ENCODE assay signal across 9 cellular contexts in the genomic region with DNA sequence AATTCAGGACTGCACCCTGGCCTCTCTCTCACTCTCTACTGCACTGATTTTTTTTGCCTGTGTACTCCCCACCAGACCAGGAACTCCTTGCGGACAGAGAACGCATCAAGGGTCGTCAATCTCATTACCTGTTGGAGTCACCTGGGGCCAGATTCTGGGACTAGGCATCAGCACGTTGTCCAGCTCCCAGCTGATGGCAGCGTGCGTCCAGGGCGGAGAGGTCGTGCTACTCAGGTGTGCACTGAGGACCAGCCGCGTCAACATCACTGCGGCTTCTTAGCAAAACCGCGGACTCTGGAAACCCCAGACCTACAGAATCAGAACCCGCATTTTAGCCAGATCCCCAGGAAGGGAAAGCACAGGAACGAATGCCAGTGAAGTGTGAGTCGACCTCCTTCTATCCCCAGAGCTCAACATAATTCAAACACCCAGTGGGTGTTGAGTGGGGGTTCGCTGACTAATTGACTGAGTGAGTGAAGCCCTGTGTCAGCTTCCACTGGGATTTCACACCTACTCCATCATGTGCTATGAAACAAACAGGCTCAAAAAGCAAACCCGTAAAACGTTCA. TPM values are rescaled to one million over a fixed set of nuclear protein-coding genes. Genes with fewer than 3 reads are reported as not detected.
A peak's percentile ranks its signal among the peaks of the same experiment; 100 is the strongest.
DNase-seq lines count a peak whose midpoint lies in the region; ATAC-seq and TF ChIP-seq lines count a peak whose summit lies in the region.
"Had no signal": no experiment of that assay in that cellular context is flagged by ENCODE, and none has a peak within 500 bp of the region (broad histone marks: within the 10 kb centered on the region; RNA-seq: fewer than 3 reads in every experiment).

No MANE protein-coding gene starts in this region.

- H3K27me3 ChIP-seq in CD8-positive, alpha-beta T cell (ENCODE audit: insufficient read depth, low read length): no peaks in the 10 kb centered on the region
- H3K27me3 ChIP-seq in SK-N-SH (ENCODE audit: insufficient read depth): no peaks in the 10 kb centered on the region

- WGBS in SK-N-SH (ENCODE audit: low lambda C conversion rate): 91% methylated on average over 17 of the region's 19 CpGs

- no peaks in the 10 kb centered on the region for H3K9me3 Mint-ChIP-seq in CD8-positive, alpha-beta T cell
- H3K9me3 Mint-ChIP-seq in IgD-negative memory B cell: peaks cover 0 to 3% (median 0%) of the 10 kb centered on the region in 3 donors
- H3K9me3 Mint-ChIP-seq in chondrocyte (ENCODE audit: low read depth): no peaks in the 10 kb centered on the region

- TF ChIP-seq RAD21 in SK-N-SH (IDR thresholded peaks at IDR 0.05; ENCODE audit: low read length): no peak

- no peak overlapping the region for H3K4me3 ChIP-seq in CD8-positive, alpha-beta T cell (ENCODE audit: low read depth, low read length)
- H3K4me3 ChIP-seq in SK-N-SH (ENCODE audit: low read depth in 2 of 2, low read length in 1 of 2): no peak overlapping the region

- peak overlapping the region; percentile 79 for H3K4me3 Mint-ChIP-seq in CD8-positive, alpha-beta T cell
- H3K4me3 Mint-ChIP-seq in IgD-negative memory B cell (peak overlapping the region; percentile 45 to 82 (median 66)), chondrocyte (ENCODE audit: unreplicated experiment) (peak overlapping the region; percentile 68)

- no peaks in the 10 kb centered on the region for H4K20me1 ChIP-seq in SK-N-SH (ENCODE audit: insufficient read depth)

- no peak overlapping the region for H3K4me2 ChIP-seq in SK-N-SH

- no peak overlapping the region for H3K27ac ChIP-seq in CD8-positive, alpha-beta T cell (ENCODE audit: low read depth, low read length)
- H3K27ac ChIP-seq in SK-N-SH (ENCODE audit: low read depth in 2 of 2, low read length in 1 of 2): no peak overlapping the region

- CTCF ChIA-PET in CD8-positive, alpha-beta T cell (lab: Charles Lee): interaction anchor here (1.1 to 6.5 kb wide), 5 partner anchors 12 to 59 kb away, joined by 3 to 91 read pairs (median 12); partner anchors contain the start of gene KCNJ5
- CTCF ChIA-PET in SK-N-SH (lab: Yijun Ruan, JAX): interaction anchor here (1.5 to 13.6 kb wide), 3 partner anchors 15 to 52 kb away, joined by 4 to 201 read pairs (median 89); partner anchors contain the start of gene KCNJ5

- no peak overlapping the region for H3K9ac ChIP-seq in SK-N-SH

- peaks cover 5% of the 10 kb centered on the region for H3F3A ChIP-seq in SK-N-SH (replicated peaks; ENCODE audit: insufficient read depth)

- no peak overlapping the region for H3K27ac Mint-ChIP-seq in CD8-positive, alpha-beta T cell
- H3K27ac Mint-ChIP-seq in IgD-negative memory B cell (peak overlapping the region in 1 of 3 donors; percentile 59), chondrocyte (ENCODE audit: unreplicated experiment) (no peak overlapping the region)

- no peaks in the 10 kb centered on the region for H3K9me2 ChIP-seq in SK-N-SH

- no peak for ATAC-seq in CD8-positive, alpha-beta T cell
- no peak for ATAC-seq in HG03469 (IDR thresholded peaks at IDR 0.05; ENCODE audit: unreplicated experiment)

- H3K4me1 Mint-ChIP-seq in CD8-positive, alpha-beta T cell (ENCODE audit: low read depth): peaks cover 21% of the 10 kb centered on the region
- H3K4me1 Mint-ChIP-seq in IgD-negative memory B cell (peaks cover 11 to 19% (median 15%) of the 10 kb centered on the region in 3 donors), chondrocyte (ENCODE audit: low read depth) (peaks cover 49% of the 10 kb centered on the region)

- no peak for DNase-seq in CD8-positive, alpha-beta T cell
- DNase-seq in chondrocyte (ENCODE audit: low spot score) (no peak), occipital lobe (lab: John Stamatoyannopoulos, UW) (peak; percentile 19), OCI-M2 (lab: John Stamatoyannopoulos, UW; ENCODE audit: unreplicated experiment) (no peak), posterior vena cava (ENCODE audit: low spot score) (no peak), SK-N-SH (no peak)

- no peak overlapping the region for H2AFZ ChIP-seq in SK-N-SH (ENCODE audit: low read depth)

- POLR2A ChIA-PET in CD8-positive, alpha-beta T cell (lab: Charles Lee): no interaction called here
- POLR2A ChIA-PET in SK-N-SH (lab: Yijun Ruan, JAX): no interaction called here

- H3K36me3 ChIP-seq in CD8-positive, alpha-beta T cell (ENCODE audit: insufficient read depth, low read length): no peaks in the 10 kb centered on the region
- H3K36me3 ChIP-seq in SK-N-SH (replicated peaks in 1 of 2; ENCODE audit: control insufficient read depth in 1 of 2, insufficient read depth in 2 of 2, low read length in 1 of 2): no peaks in the 10 kb centered on the region

- intact Hi-C loops in CD8-positive, alpha-beta T cell (cut with DNase I, micrococcal nuclease): no loop called here
- intact Hi-C loops in posterior vena cava (cut with DNase I): no loop called here

- no peaks in the 10 kb centered on the region for H3K36me3 Mint-ChIP-seq in CD8-positive, alpha-beta T cell
- H3K36me3 Mint-ChIP-seq in IgD-negative memory B cell (no peaks in the 10 kb centered on the region), chondrocyte (ENCODE audit: low read depth) (no peaks in the 10 kb centered on the region)

- no peaks in the 10 kb centered on the region for H3K9me3 ChIP-seq in CD8-positive, alpha-beta T cell (ENCODE audit: low read length)
- no peaks in the 10 kb centered on the region for H3K9me3 ChIP-seq in SK-N-SH

- no peaks in the 10 kb centered on the region for H3K79me2 ChIP-seq in SK-N-SH (ENCODE audit: insufficient read depth)

- peaks cover 7% of the 10 kb centered on the region for H3K4me1 ChIP-seq in CD8-positive, alpha-beta T cell (ENCODE audit: insufficient read depth, low read length)
- peaks cover 16 to 26% of the 10 kb centered on the region in 2 experiments; a peak in 3 of 4 replicates for H3K4me1 ChIP-seq in SK-N-SH (ENCODE audit: control insufficient read depth in 1 of 2, insufficient read depth in 2 of 2, low read depth in 1 of 2, low read length in 1 of 2)

- H3K27me3 Mint-ChIP-seq in CD8-positive, alpha-beta T cell (ENCODE audit: low read depth): peaks cover 29% of the 10 kb centered on the region
- H3K27me3 Mint-ChIP-seq in IgD-negative memory B cell: peaks cover 76% of the 10 kb centered on the region
- peaks cover 3% of the 10 kb centered on the region for H3K27me3 Mint-ChIP-seq in chondrocyte (ENCODE audit: low read depth)

- TF ChIP-seq EP300 in SK-N-SH (IDR thresholded peaks at IDR 0.05; ENCODE audit: borderline replicate concordance in 1 of 2, low read depth in 1 of 2, low read length in 1 of 2): no peak

- TF ChIP-seq CTCF in CD8-positive, alpha-beta T cell (IDR thresholded peaks at IDR 0.05): no peak
- TF ChIP-seq CTCF in chondrocyte (IDR thresholded peaks at IDR 0.05) (no peak), SK-N-SH (IDR thresholded peaks at IDR 0.05) (no peak)

TF ChIP-seq in SK-N-SH, 30 proteins besides CTCF, POLR2A, EP300 and RAD21 (continues in another document):
- TF ChIP-seq TAF1 (IDR thresholded peaks at IDR 0.05; ENCODE audit: borderline replicate concordance, low read depth, low read length) (no peak), RCOR1 (IDR thresholded peaks at IDR 0.05; ENCODE audit: low read length) (no peak), ELF1 (IDR thresholded peaks at IDR 0.05) (no peak), TEAD4 (IDR thresholded peaks at IDR 0.05; ENCODE audit: borderline replicate concordance, insufficient read depth) (no peak), YY1 (IDR thresholded peaks at IDR 0.05; ENCODE audit: low read depth) (no peak), FOXJ3 (CRISPR knock-in tag; IDR thresholded peaks at IDR 0.05) (no peak), RXRA (IDR thresholded peaks at IDR 0.05; ENCODE audit: borderline replicate concordance, low read depth) (no peak), USF1 (IDR thresholded peaks at IDR 0.05; ENCODE audit: borderline replicate concordance, low read depth) (no peak), MEF2A (IDR thresholded peaks at IDR 0.05; ENCODE audit: borderline replicate concordance, low read depth) (no peak), POLR2AphosphoS5 (IDR thresholded peaks at IDR 0.05; ENCODE audit: low read depth, low read length) (no peak), MAX (IDR thresholded peaks at IDR 0.05; ENCODE audit: low read depth) (no peak)

RNA-seq across cellular contexts. Expression of gene KCNJ5, which starts 13.2 kb away (rescaled TPM):
- not detected for total RNA-seq in CD8-positive, alpha-beta T cell
- polyA plus RNA-seq in IgD-negative memory B cell: not detected
- 0.15 to 0.18 TPM in 2 of 3 replicates, not detected in the other for total RNA-seq in chondrocyte
- total RNA-seq in occipital lobe: 1.6 TPM
- total RNA-seq in posterior vena cava: 1 to 10 TPM in 1 of 2 donors, under 1 TPM in 1; 0.52 to 1.9 TPM
- polyA plus RNA-seq in SK-N-SH (2012; rRNA removed): 0.03 TPM in 1 of 2 replicates, not detected in the other
- not detected in 2 replicates for polyA plus RNA-seq in SK-N-SH (2012; cell fraction: cytosol; rRNA removed)
- 0.01 TPM in 1 of 2 replicates, not detected in the other for polyA plus RNA-seq in SK-N-SH (2012; cell fraction: nucleus; rRNA removed)

RNA-seq across cellular contexts. Expression of gene KCNJ1, which starts 37.3 kb away (rescaled TPM):
- not detected for total RNA-seq in CD8-positive, alpha-beta T cell
- polyA plus RNA-seq in IgD-negative memory B cell: 0.30 TPM
- not detected in 3 replicates for total RNA-seq in chondrocyte
- not detected for total RNA-seq in occipital lobe
- total RNA-seq in posterior vena cava: not detected
- polyA plus RNA-seq in SK-N-SH (2012; rRNA removed): 0.03 TPM in 1 of 2 replicates, not detected in the other
- polyA plus RNA-seq in SK-N-SH (2012; cell fraction: cytosol; rRNA removed): under 0.01 and 0.01 TPM in 2 replicates
- polyA plus RNA-seq in SK-N-SH (2012; cell fraction: nucleus; rRNA removed): 0.21 TPM in 1 of 2 replicates, not detected in the other

RNA-seq across cellular contexts. Expression of gene TP53AIP1, which starts 38.3 kb away (rescaled TPM):
- under 1 TPM in 1 of 2 experiments, not detected in 1; 0.24 TPM for total RNA-seq in CD8-positive, alpha-beta T cell
- polyA plus RNA-seq in IgD-negative memory B cell (not detected), SK-N-SH (2012; rRNA removed) (0.05 TPM in 2 replicates)
- total RNA-seq in chondrocyte (0.17 TPM in 1 of 3 replicates, not detected in the others), occipital lobe (0.47 TPM), posterior vena cava (not detected)
- polyA plus RNA-seq in SK-N-SH (2012; cell fraction: cytosol; rRNA removed): 0.01 TPM in 1 of 2 replicates, not detected in the other
- 0.15 and 0.30 TPM in 2 replicates for polyA plus RNA-seq in SK-N-SH (2012; cell fraction: nucleus; rRNA removed)
- polyA plus RNA-seq: liver had no signal
